In the genomic region with DNA sequence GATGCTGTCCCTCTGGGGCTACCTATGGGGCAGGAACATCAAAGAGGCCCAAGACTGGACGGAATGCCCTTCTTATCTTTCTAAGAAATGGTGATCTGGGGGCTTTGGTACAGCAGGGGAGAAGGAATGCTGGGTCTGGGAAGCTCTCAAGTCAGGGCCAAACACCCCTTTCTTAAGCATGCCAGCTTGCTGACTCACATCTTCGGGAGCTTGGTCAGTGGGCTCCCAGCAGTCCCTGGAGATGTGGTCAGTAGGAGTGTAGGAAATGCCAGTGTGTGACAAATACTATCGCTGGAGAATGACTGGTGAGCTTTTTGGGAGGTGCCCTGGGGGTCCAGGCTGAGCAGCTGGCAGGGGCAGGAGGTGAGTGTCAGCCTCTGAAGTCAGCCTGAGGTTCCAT, we compare ENCODE assay signal across 12 cellular contexts.
DNase-seq lines count a peak whose midpoint lies in the region; ATAC-seq and TF ChIP-seq lines count a peak whose summit lies in the region.
"Had no signal": no experiment of that assay in that cellular context is flagged by ENCODE, and none has a peak within 500 bp of the region (broad histone marks: within the 10 kb centered on the region; RNA-seq: fewer than 3 reads in every experiment).

No MANE protein-coding gene starts in this region.

- DNase-seq in GM04503 (ENCODE audit: low read depth): peak; percentile 76
- DNase-seq in SW480 (ENCODE audit: low spot score): peak; percentile 73
- DNase-seq in fibroblast of the aortic adventitia (ENCODE audit: low read depth): peak; percentile 84
- DNase-seq in retinal pigment epithelial cell (ENCODE audit: low read depth): peak; percentile 89
- no peak for DNase-seq in amygdala (lab: John Stamatoyannopoulos, UW)
- no peak for DNase-seq in NCI-H1694 treated with DMSO at 0.1 percent for 48 hours (lab: John Stamatoyannopoulos, UW)
- DNase-seq: activated CD4-positive, alpha-beta T cell treated with anti-CD3 and anti-CD28 coated beads, Interleukin-2, amount 10 ng/mL, durations not matched to agents 24 days and 14 days; caudate nucleus; immature natural killer cell; substantia nigra had no signal

- ATAC-seq in GM19351 (IDR thresholded peaks at IDR 0.05; ENCODE audit: unreplicated experiment) (no peak), HG03045 (IDR thresholded peaks at IDR 0.05; ENCODE audit: unreplicated experiment) (no peak)

- H3K4me3 ChIP-seq in fibroblast of the aortic adventitia (ENCODE audit: low read depth, low read length): no peak overlapping the region
- no peak overlapping the region for H3K4me3 ChIP-seq in retinal pigment epithelial cell (ENCODE audit: low read length)

- TF ChIP-seq CTCF in fibroblast of the aortic adventitia (IDR thresholded peaks at IDR 0.05; ENCODE audit: insufficient read depth, low read length) (no peak), retinal pigment epithelial cell (conservative IDR thresholded peaks at IDR 0.05; ENCODE audit: low read depth, low read length) (no peak)

Comparison
In these comparisons a context has a peak if more than half of its experiments do, and no peak if none do; other contexts are left out.
1. DNase-seq: peak in GM04503 (single experiment), SW480 (single experiment), fibroblast of the aortic adventitia (single experiment) and retinal pigment epithelial cell (single experiment); none in amygdala (0 of 56) and NCI-H1694 treated with DMSO at 0.1 percent for 48 hours (single experiment).